ENCODE assay signal across 13 cellular contexts in the genomic region with DNA sequence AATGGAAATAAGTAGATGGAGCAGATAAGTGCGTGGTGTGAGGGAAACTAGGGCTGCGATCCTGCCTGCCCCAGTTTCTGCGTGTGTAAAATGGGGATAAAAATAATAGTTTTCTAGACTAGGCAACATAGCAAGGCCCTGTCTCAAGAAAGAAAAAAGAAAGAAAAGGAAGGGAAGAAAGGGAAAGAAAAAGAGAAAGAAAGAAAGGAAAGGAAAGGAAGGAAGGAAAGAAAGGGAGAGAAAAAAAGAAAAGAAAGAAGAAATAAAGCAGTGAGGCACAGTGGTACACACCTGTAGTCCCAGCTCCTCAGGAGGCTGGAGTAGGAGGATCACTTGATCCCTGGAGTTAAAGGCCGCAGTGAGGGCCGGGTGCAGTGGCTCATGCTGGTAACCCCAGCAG. TPM values are rescaled to one million over a fixed set of nuclear protein-coding genes. Genes with fewer than 3 reads are reported as not detected.
A peak's percentile ranks its signal among the peaks of the same experiment; 100 is the strongest.
DNase-seq lines count a peak whose midpoint lies in the region; ATAC-seq and TF ChIP-seq lines count a peak whose summit lies in the region.
"Had no signal": no experiment of that assay in that cellular context is flagged by ENCODE, and none has a peak within 500 bp of the region (broad histone marks: within the 10 kb centered on the region; RNA-seq: fewer than 3 reads in every experiment).

No MANE protein-coding gene starts in this region.

- H3K27ac Mint-ChIP-seq in T-helper 2 cell treated with Interferon-gamma antibody and Interleukin-4, amounts not matched to agents 5 μg/mL and 100 μg/mL, for 36 hours: no peak overlapping the region
- H3K27ac Mint-ChIP-seq in activated T-helper 2 cell treated with anti-CD3 and anti-CD28 coated beads, Interferon-gamma antibody, Interleukin-2, Interleukin-4, amounts not matched to agents 10 μg/mL and 5 μg/mL and 100 μg/mL, durations not matched to agents 14 hours and 24 hours and 36 hours: no peak overlapping the region
- H3K27ac Mint-ChIP-seq in nephron progenitor cell: no peak overlapping the region

- ATAC-seq in HG02763 (IDR thresholded peaks at IDR 0.05; ENCODE audit: unreplicated experiment): no peak
- ATAC-seq in GM19395 (IDR thresholded peaks at IDR 0.05; ENCODE audit: unreplicated experiment): no peak
- ATAC-seq: activated naive CD4-positive, alpha-beta T cell treated with anti-CD3 and anti-CD28 coated beads, Interleukin-2, amount 50 U/mL, for 72 hours had no signal

- H3K4me1 Mint-ChIP-seq in T-helper 2 cell treated with Interferon-gamma antibody and Interleukin-4, amounts not matched to agents 5 μg/mL and 100 μg/mL, for 36 hours (ENCODE audit: low read depth): peaks cover 15% of the 10 kb centered on the region
- H3K4me1 Mint-ChIP-seq in activated T-helper 2 cell treated with anti-CD3 and anti-CD28 coated beads, Interferon-gamma antibody, Interleukin-2, Interleukin-4, amounts not matched to agents 10 μg/mL and 5 μg/mL and 100 μg/mL, durations not matched to agents 14 hours and 24 hours and 36 hours (ENCODE audit: low read depth): peaks cover 9% of the 10 kb centered on the region
- H3K4me1 Mint-ChIP-seq in nephron progenitor cell: peaks cover 24% of the 10 kb centered on the region

- DNase-seq in T-helper 2 cell treated with Interferon-gamma antibody and Interleukin-4, amounts not matched to agents 5 μg/mL and 100 μg/mL, for 36 hours (ENCODE audit: low spot score): no peak
- DNase-seq in T-helper 2 cell: no peak
- DNase-seq in activated T-helper 2 cell treated with anti-CD3 and anti-CD28 coated beads, Interferon-gamma antibody, Interleukin-2, Interleukin-4, amounts not matched to agents 10 μg/mL and 5 μg/mL and 100 μg/mL, durations not matched to agents 14 hours and 24 hours and 36 hours (ENCODE audit: low spot score): no peak
- DNase-seq in nephron progenitor cell: no peak
- DNase-seq: COR-L47, SHP77 treated with DMSO at 0.1 percent for 48 hours had no signal

- H3K36me3 Mint-ChIP-seq in T-helper 2 cell treated with Interferon-gamma antibody and Interleukin-4, amounts not matched to agents 5 μg/mL and 100 μg/mL, for 36 hours (ENCODE audit: low read depth): peaks cover 6% of the 10 kb centered on the region
- peaks cover 8% of the 10 kb centered on the region for H3K36me3 Mint-ChIP-seq in activated T-helper 2 cell treated with anti-CD3 and anti-CD28 coated beads, Interferon-gamma antibody, Interleukin-2, Interleukin-4, amounts not matched to agents 10 μg/mL and 5 μg/mL and 100 μg/mL, durations not matched to agents 14 hours and 24 hours and 36 hours (ENCODE audit: low read depth)
- no peaks in the 10 kb centered on the region for H3K36me3 Mint-ChIP-seq in nephron progenitor cell (ENCODE audit: low read depth)

- H3K27me3 Mint-ChIP-seq in T-helper 2 cell treated with Interferon-gamma antibody and Interleukin-4, amounts not matched to agents 5 μg/mL and 100 μg/mL, for 36 hours (ENCODE audit: low read depth): no peaks in the 10 kb centered on the region
- no peaks in the 10 kb centered on the region for H3K27me3 Mint-ChIP-seq in activated T-helper 2 cell treated with anti-CD3 and anti-CD28 coated beads, Interferon-gamma antibody, Interleukin-2, Interleukin-4, amounts not matched to agents 10 μg/mL and 5 μg/mL and 100 μg/mL, durations not matched to agents 14 hours and 24 hours and 36 hours (ENCODE audit: low read depth)
- peaks cover 14% of the 10 kb centered on the region for H3K27me3 Mint-ChIP-seq in nephron progenitor cell (ENCODE audit: low read depth, poor library complexity)

- intact Hi-C loops in activated T-helper 2 cell treated with anti-CD3 and anti-CD28 coated beads, Interferon-gamma antibody, Interleukin-2, Interleukin-4, amounts not matched to agents 10 μg/mL and 5 μg/mL and 100 μg/mL, durations not matched to agents 14 hours and 24 hours and 36 hours (cut with micrococcal nuclease): loop anchor here (2.0 to 5.0 kb wide), 2 partner anchors 14 to 40 kb away; partner anchors contain the start of genes HCFC1R1, PAQR4, THOC6 and TNFRSF12A

- peak overlapping the region; percentile 42 for H3K4me3 Mint-ChIP-seq in T-helper 2 cell treated with Interferon-gamma antibody and Interleukin-4, amounts not matched to agents 5 μg/mL and 100 μg/mL, for 36 hours
- H3K4me3 Mint-ChIP-seq in activated T-helper 2 cell treated with anti-CD3 and anti-CD28 coated beads, Interferon-gamma antibody, Interleukin-2, Interleukin-4, amounts not matched to agents 10 μg/mL and 5 μg/mL and 100 μg/mL, durations not matched to agents 14 hours and 24 hours and 36 hours (ENCODE audit: low read depth): peak overlapping the region; percentile 0
- H3K4me3 Mint-ChIP-seq in nephron progenitor cell: peak overlapping the region; percentile 75

- TF ChIP-seq CTCF in nephron progenitor cell (IDR thresholded peaks at IDR 0.05): no peak

- H3K9me3 Mint-ChIP-seq in T-helper 2 cell treated with Interferon-gamma antibody and Interleukin-4, amounts not matched to agents 5 μg/mL and 100 μg/mL, for 36 hours: no peaks in the 10 kb centered on the region
- H3K9me3 Mint-ChIP-seq in activated T-helper 2 cell treated with anti-CD3 and anti-CD28 coated beads, Interferon-gamma antibody, Interleukin-2, Interleukin-4, amounts not matched to agents 10 μg/mL and 5 μg/mL and 100 μg/mL, durations not matched to agents 14 hours and 24 hours and 36 hours: no peaks in the 10 kb centered on the region
- no peaks in the 10 kb centered on the region for H3K9me3 Mint-ChIP-seq in nephron progenitor cell
- H3K9me3 Mint-ChIP-seq: activated naive CD4-positive, alpha-beta T cell treated with anti-CD3 and anti-CD28 coated beads, Interleukin-2, amount 50 U/mL, for 72 hours had no signal

RNA-seq across cellular contexts. Expression of gene PKMYT1, which starts 2.2 kb away (rescaled TPM):
- total RNA-seq in activated T-helper 2 cell treated with anti-CD3 and anti-CD28 coated beads, Interferon-gamma antibody, Interleukin-2, Interleukin-4, amounts not matched to agents 10 μg/mL and 5 μg/mL and 100 μg/mL, durations not matched to agents 14 hours and 24 hours and 36 hours: 102 and 106 TPM in 2 replicates

RNA-seq across cellular contexts. Expression of gene PAQR4, which starts 13.3 kb away (rescaled TPM):
- total RNA-seq in activated T-helper 2 cell treated with anti-CD3 and anti-CD28 coated beads, Interferon-gamma antibody, Interleukin-2, Interleukin-4, amounts not matched to agents 10 μg/mL and 5 μg/mL and 100 μg/mL, durations not matched to agents 14 hours and 24 hours and 36 hours: 46.9 and 49.9 TPM in 2 replicates

RNA-seq across cellular contexts. Expression of gene KREMEN2, which starts 18.3 kb away (rescaled TPM):
- 0.09 TPM in 1 of 2 replicates, not detected in the other for total RNA-seq in activated T-helper 2 cell treated with anti-CD3 and anti-CD28 coated beads, Interferon-gamma antibody, Interleukin-2, Interleukin-4, amounts not matched to agents 10 μg/mL and 5 μg/mL and 100 μg/mL, durations not matched to agents 14 hours and 24 hours and 36 hours
- total RNA-seq: activated naive CD4-positive, alpha-beta T cell treated with anti-CD3 and anti-CD28 coated beads, Interleukin-2, amount 50 U/mL, for 72 hours; cardiac septum; frontal cortex; lung microvascular endothelial cell; omental fat pad had no signal

RNA-seq across cellular contexts. Expression of gene CLDN9, which starts 30.3 kb away (rescaled TPM):
- total RNA-seq in activated T-helper 2 cell treated with anti-CD3 and anti-CD28 coated beads, Interferon-gamma antibody, Interleukin-2, Interleukin-4, amounts not matched to agents 10 μg/mL and 5 μg/mL and 100 μg/mL, durations not matched to agents 14 hours and 24 hours and 36 hours: 0.11 and 0.14 TPM in 2 replicates
- total RNA-seq: frontal cortex, lung microvascular endothelial cell had no signal

RNA-seq across cellular contexts. Expression of gene CLDN6, which starts 35.6 kb away (rescaled TPM):
- not detected in 2 replicates for total RNA-seq in activated T-helper 2 cell treated with anti-CD3 and anti-CD28 coated beads, Interferon-gamma antibody, Interleukin-2, Interleukin-4, amounts not matched to agents 10 μg/mL and 5 μg/mL and 100 μg/mL, durations not matched to agents 14 hours and 24 hours and 36 hours
- total RNA-seq: activated naive CD4-positive, alpha-beta T cell treated with anti-CD3 and anti-CD28 coated beads, Interleukin-2, amount 50 U/mL, for 72 hours; lung microvascular endothelial cell; omental fat pad had no signal

Comparison
In these comparisons a context has a peak if more than half of its experiments do, and no peak if none do; other contexts are left out.
1. H3K4me3 Mint-ChIP-seq: peak in every context shown above with its lines; median percentile 75 in nephron progenitor cell; 42 in T-helper 2 cell treated with Interferon-gamma antibody and Interleukin-4, amounts not matched to agents 5 μg/mL and 100 μg/mL, for 36 hours; 0 in activated T-helper 2 cell treated with anti-CD3 and anti-CD28 coated beads, Interferon-gamma antibody, Interleukin-2, Interleukin-4, amounts not matched to agents 10 μg/mL and 5 μg/mL and 100 μg/mL, durations not matched to agents 14 hours and 24 hours and 36 hours.